ENCODE assay signal across 28 cellular contexts in genomic region chr15:64000183-64000710, GRCh38. TPM values are rescaled to one million over a fixed set of nuclear protein-coding genes. Genes with fewer than 3 reads are reported as not detected.
A peak's percentile ranks its signal among the peaks of the same experiment; 100 is the strongest.
DNase-seq lines count a peak whose midpoint lies in the region; ATAC-seq, FAIRE-seq and TF ChIP-seq lines count a peak whose summit lies in the region.
"Had no signal": no experiment of that assay in that cellular context is flagged by ENCODE, and none has a peak within 500 bp of the region (broad histone marks: within the 10 kb centered on the region; RNA-seq: fewer than 3 reads in every experiment).

No MANE protein-coding gene starts in this region.

- H3K36me3 Mint-ChIP-seq in effector memory CD8-positive, alpha-beta T cell (ENCODE audit: insufficient read depth), result peaks cover 3% of the 10 kb centered on the region
- H3K36me3 Mint-ChIP-seq: brain; stimulated activated effector memory CD8-positive, alpha-beta T cell treated with anti-CD3 and anti-CD28 coated beads, Interleukin-12 subunit alpha, Interleukin-12 subunit beta, amount 100 ng/mL, for 72 hours had no signal

- H3K4me3 ChIP-seq in A549, result no peak overlapping the region
- H3K4me3 ChIP-seq in epithelial cell of esophagus (ENCODE audit: low read length), result no peak overlapping the region
- H3K4me3 ChIP-seq in mucosa of descending colon, result no peak overlapping the region
- H3K4me3 ChIP-seq: esophagus muscularis mucosa, suprapubic skin had no signal

- H3K9me3 Mint-ChIP-seq in effector memory CD8-positive, alpha-beta T cell, result no peaks in the 10 kb centered on the region
- H3K9me3 Mint-ChIP-seq: activated T-cell treated with anti-CD3 and anti-CD28 coated beads, Interleukin-2, amount 50 U/mL, for 24 hours; brain; stimulated activated effector memory CD8-positive, alpha-beta T cell treated with anti-CD3 and anti-CD28 coated beads, Interleukin-12 subunit alpha, Interleukin-12 subunit beta, amount 100 ng/mL, for 72 hours had no signal

- no peak for TF ChIP-seq POLR2A in A549 (IDR thresholded peaks at IDR 0.05; ENCODE audit: low read length)

- FAIRE-seq in A549 (lab: Jason Lieb, UNC), result no peak
- FAIRE-seq: colon, H54, kidney, urothelium cell line had no signal

- CTCF ChIA-PET in A549 (lab: Yijun Ruan, JAX), result interaction anchor here (0.8 to 0.9 kb wide), 2 partner anchors 46 to 55 kb away, joined by 3 to 4 read pairs; partner anchors contain the start of gene DAPK2

- TF ChIP-seq EP300 in A549 (IDR thresholded peaks at IDR 0.05), result no peak

- 75% methylated on average over 2 of the region's 2 CpGs for WGBS in A549 (ENCODE audit: missing lambda C conversion rate)

- H3K27ac Mint-ChIP-seq in effector memory CD8-positive, alpha-beta T cell, result no peak overlapping the region
- H3K27ac Mint-ChIP-seq: activated T-cell treated with anti-CD3 and anti-CD28 coated beads, Interleukin-2, amount 50 U/mL, for 24 hours; brain; stimulated activated effector memory CD8-positive, alpha-beta T cell treated with anti-CD3 and anti-CD28 coated beads, Interleukin-12 subunit alpha, Interleukin-12 subunit beta, amount 100 ng/mL, for 72 hours had no signal

- H3K27me3 Mint-ChIP-seq in effector memory CD8-positive, alpha-beta T cell, result peaks cover 0 to 15% of the 10 kb centered on the region in 2 donors
- H3K27me3 Mint-ChIP-seq: activated T-cell treated with anti-CD3 and anti-CD28 coated beads, Interleukin-2, amount 50 U/mL, for 24 hours had no signal

- no peak overlapping the region for H3K27ac ChIP-seq in A549
- H3K27ac ChIP-seq: esophagus muscularis mucosa, suprapubic skin had no signal

- TF ChIP-seq RAD21 in A549 (conservative IDR thresholded peaks at IDR 0.05 in 1 of 2, IDR thresholded peaks at IDR 0.05 in 1 of 2), result no peak

- ATAC-seq in A549 (no peak), mucosa of descending colon (peak; percentile 4)
- no peak for ATAC-seq in effector memory CD8-positive, alpha-beta T cell (replicated peaks)
- ATAC-seq: stimulated activated effector memory CD8-positive, alpha-beta T cell treated with anti-CD3 and anti-CD28 coated beads, Interleukin-12 subunit alpha, Interleukin-12 subunit beta, amount 100 ng/mL, for 72 hours had no signal

- POLR2A ChIA-PET in A549 (lab: Yijun Ruan, JAX), result no interaction called here

- peaks cover 21% of the 10 kb centered on the region for H3K4me1 ChIP-seq in A549
- H3K4me1 ChIP-seq in mucosa of descending colon (ENCODE audit: low read depth), result peaks cover 28% of the 10 kb centered on the region

- H3K9me3 ChIP-seq in A549 (no peaks in the 10 kb centered on the region), mucosa of descending colon (no peaks in the 10 kb centered on the region)
- H3K9me3 ChIP-seq: esophagus muscularis mucosa, suprapubic skin had no signal

- H3K4me2 ChIP-seq in A549, result 0 out of 3 replicates have a peak overlapping the region, but pooled peaks have one; percentile 0

- TF ChIP-seq CTCF in A549 (IDR thresholded peaks at IDR 0.05) (no peak), epithelial cell of esophagus (IDR thresholded peaks at IDR 0.05; ENCODE audit: insufficient read depth, low read depth, low read length, missing control alignments) (no peak), mucosa of descending colon (IDR thresholded peaks at IDR 0.05) (no peak)

- H3K36me3 ChIP-seq in mucosa of descending colon (ENCODE audit: low read depth), result no peaks in the 10 kb centered on the region
- H3K36me3 ChIP-seq: esophagus muscularis mucosa, suprapubic skin had no signal

- intact Hi-C loops in mucosa of descending colon (cut with DNase I, micrococcal nuclease), result no loop called here

- no peak overlapping the region for H3K4me3 Mint-ChIP-seq in effector memory CD8-positive, alpha-beta T cell
- H3K4me3 Mint-ChIP-seq: activated T-cell treated with anti-CD3 and anti-CD28 coated beads, Interleukin-2, amount 50 U/mL, for 24 hours; brain; stimulated activated effector memory CD8-positive, alpha-beta T cell treated with anti-CD3 and anti-CD28 coated beads, Interleukin-12 subunit alpha, Interleukin-12 subunit beta, amount 100 ng/mL, for 72 hours had no signal

- peaks cover 14 to 26% of the 10 kb centered on the region in 2 donors for H3K4me1 Mint-ChIP-seq in effector memory CD8-positive, alpha-beta T cell (ENCODE audit: low read depth in 2 of 2)

- no peak for DNase-seq in A549 (ENCODE audit: low read depth in 1 of 2, low spot score in 1 of 2)
- DNase-seq in ELR (ENCODE audit: low read depth), result peak; percentile 10
- peak; percentile 58 for DNase-seq in epithelial cell of esophagus (ENCODE audit: low read depth)
- DNase-seq in mucosa of descending colon, result no peak
- no peak for DNase-seq in effector memory CD8-positive, alpha-beta T cell
- DNase-seq in cerebellar cortex (ENCODE audit: low spot score), result no peak
- DNase-seq in NCI-H1417 treated with DMSO at 0.1 percent for 48 hours (lab: John Stamatoyannopoulos, UW), result no peak
- DNase-seq in activated CD4-positive, CD25-positive, alpha-beta regulatory T cell treated with anti-CD3 and anti-CD28 coated beads, Interleukin-2, amount 50 U/mL, for 72 hours, result no peak
- DNase-seq: ACHN; activated CD4-positive, alpha-beta T cell treated with anti-CD3 and anti-CD28 coated beads for 4 hours; activated T-cell treated with anti-CD3 and anti-CD28 coated beads, Interleukin-2, amount 50 U/mL, for 24 hours; DMS 273 treated with DMSO at 0.1 percent for 48 hours; effector CD8-positive, alpha-beta T cell; GF-D8; Kasumi-1; kidney; NCI-H1092; NCI-H1930; NCI-H69; RPMI8226; stimulated activated CD4-positive, alpha-beta T cell treated with anti-CD3 and anti-CD28 coated beads, Interleukin-2, amount 100 ng/mL, for 48 hours had no signal

TF ChIP-seq in A549, 52 proteins besides CTCF, POLR2A, EP300 and RAD21:
- no peak for TF ChIP-seq POLR2AphosphoS2 (conservative IDR thresholded peaks at IDR 0.05; ENCODE audit: low read length)
- TF ChIP-seq CBX2 (IDR thresholded peaks at IDR 0.05; ENCODE audit: borderline replicate concordance, low read depth), result no peak
- no peak for TF ChIP-seq MAZ (IDR thresholded peaks at IDR 0.05; ENCODE audit: borderline replicate concordance, low read depth, low read length)
- no peak for TF ChIP-seq KDM5A (IDR thresholded peaks at IDR 0.05)
- no peak for TF ChIP-seq SREBF2 (IDR thresholded peaks at IDR 0.05)
- no peak for TF ChIP-seq CHD2 (IDR thresholded peaks at IDR 0.05; ENCODE audit: low read length, partially characterized antibody)
- no peak for TF ChIP-seq MAFK (IDR thresholded peaks at IDR 0.05; ENCODE audit: partially characterized antibody)
- TF ChIP-seq GATA3 (IDR thresholded peaks at IDR 0.05; ENCODE audit: borderline replicate concordance), result no peak

RNA-seq across cellular contexts. Expression of gene DAPK2, which starts 46.0 kb away (rescaled TPM):
- polyA plus RNA-seq in A549 (2011; rRNA removed) (4.2 and 4.8 TPM in 2 replicates), A549 (2017; fragmentation: RNase III; extraction: RNeasy Plus Mini Kit Qiagen cat#74134 plus additional on column Dnase treatment) (3.1 to 4.3 TPM (median 3.4 TPM) in 3 replicates)
- polyA plus RNA-seq in A549 (2012; cell fraction: cytosol; rRNA removed), result 4.5 and 5.5 TPM in 2 replicates
- polyA plus RNA-seq in A549 (2012; cell fraction: nucleus; rRNA removed), result 7.6 and 9.2 TPM in 2 replicates
- polyA minus RNA-seq in A549 (2011; rRNA and poly(A)+ RNA removed), result 3.4 and 4.8 TPM in 2 replicates
- 10 to 100 TPM; 32.0 to 82.0 (median 35.5) TPM for total RNA-seq in mucosa of descending colon

Comparison
In these comparisons a context has a peak if more than half of its experiments do, and no peak if none do; other contexts are left out.
1. DNase-seq: peak in ELR (single experiment) and epithelial cell of esophagus (single experiment); none in A549 (0 of 2), mucosa of descending colon (0 of 3), effector memory CD8-positive, alpha-beta T cell (0 of 3), cerebellar cortex (single experiment), NCI-H1417 treated with DMSO at 0.1 percent for 48 hours (single experiment) and activated CD4-positive, CD25-positive, alpha-beta regulatory T cell treated with anti-CD3 and anti-CD28 coated beads, Interleukin-2, amount 50 U/mL, for 72 hours (single experiment).